In genomic region chr22:31275018-31275417, GRCh38 we compare ENCODE assay signal across 16 cellular contexts. TPM values are rescaled to one million over a fixed set of nuclear protein-coding genes. Genes with fewer than 3 reads are reported as not detected.
DNase-seq lines count a peak whose midpoint lies in the region; ATAC-seq, FAIRE-seq and TF ChIP-seq lines count a peak whose summit lies in the region.
"Had no signal": no experiment of that assay in that cellular context is flagged by ENCODE, and none has a peak within 500 bp of the region (broad histone marks: within the 10 kb centered on the region; RNA-seq: fewer than 3 reads in every experiment).

No MANE protein-coding gene starts in this region.

- peaks cover 0 to 5% of the 10 kb centered on the region in 2 donors for H3K4me1 ChIP-seq in breast epithelium

- no peak overlapping the region for H3K4me3 ChIP-seq in breast epithelium
- H3K4me3 ChIP-seq: MG63 had no signal

- no peak overlapping the region for H3K4me3 Mint-ChIP-seq in MCF 10A (ENCODE audit: unreplicated experiment)
- no peak overlapping the region for H3K4me3 Mint-ChIP-seq in activated CD8-positive, alpha-beta T cell treated with anti-CD3 and anti-CD28 coated beads for 36 hours
- H3K4me3 Mint-ChIP-seq in memory B cell = no peak overlapping the region
- H3K4me3 Mint-ChIP-seq in type B pancreatic cell = peak overlapping the region; percentile 20
- H3K4me3 Mint-ChIP-seq: stimulated activated naive CD8-positive, alpha-beta T cell treated with anti-CD3 and anti-CD28 coated beads, Interleukin-15, amount 100 ng/mL, for 72 hours had no signal

- no peak for ATAC-seq in activated CD8-positive, alpha-beta T cell treated with anti-CD3 and anti-CD28 coated beads for 36 hours
- ATAC-seq in memory B cell (ENCODE audit: low read depth) (no peak), HG02763 (IDR thresholded peaks at IDR 0.05; ENCODE audit: unreplicated experiment) (no peak), HG02678 (IDR thresholded peaks at IDR 0.05; ENCODE audit: unreplicated experiment) (no peak)
- ATAC-seq: stimulated activated naive CD8-positive, alpha-beta T cell treated with anti-CD3 and anti-CD28 coated beads, Interleukin-15, amount 100 ng/mL, for 72 hours had no signal

- DNase-seq in breast epithelium (ENCODE audit: low spot score in 2 of 2) (no peak), MCF 10A (ENCODE audit: unreplicated experiment) (no peak), memory B cell (ENCODE audit: low spot score in 2 of 2) (no peak), type B pancreatic cell (ENCODE audit: extremely low spot score, unreplicated experiment) (no peak), RCC 7860 (ENCODE audit: low spot score) (no peak)
- DNase-seq in activated CD8-positive, alpha-beta T cell treated with anti-CD3 and anti-CD28 coated beads for 36 hours = no peak
- DNase-seq: aorta; dermis blood vessel endothelial cell; MG63; NCI-H2029; NCI-H82; posterior cingulate gyrus; stimulated activated CD4-positive, alpha-beta T cell treated with anti-CD3 and anti-CD28 coated beads, Interleukin-12 subunit alpha, Interleukin-12 subunit beta, amount 100 ng/mL, for 4 hours; stimulated activated naive CD8-positive, alpha-beta T cell treated with anti-CD3 and anti-CD28 coated beads, Interleukin-15, amount 100 ng/mL, for 72 hours had no signal

- no peak for TF ChIP-seq POLR2A in breast epithelium (IDR thresholded peaks at IDR 0.05)

- peaks cover 99% of the 10 kb centered on the region for H3K36me3 Mint-ChIP-seq in MCF 10A (ENCODE audit: insufficient read depth, unreplicated experiment)
- peaks cover 41% of the 10 kb centered on the region for H3K36me3 Mint-ChIP-seq in activated CD8-positive, alpha-beta T cell treated with anti-CD3 and anti-CD28 coated beads for 36 hours (ENCODE audit: low read depth)
- peaks cover 3% of the 10 kb centered on the region for H3K36me3 Mint-ChIP-seq in memory B cell
- peaks cover 24% of the 10 kb centered on the region for H3K36me3 Mint-ChIP-seq in type B pancreatic cell

- TF ChIP-seq CTCF in breast epithelium (IDR thresholded peaks at IDR 0.05) (no peak), MCF 10A (IDR thresholded peaks at IDR 0.05; ENCODE audit: unreplicated experiment) (no peak), type B pancreatic cell (conservative IDR thresholded peaks at IDR 0.05) (no peak)
- TF ChIP-seq CTCF in activated CD8-positive, alpha-beta T cell treated with anti-CD3 and anti-CD28 coated beads for 36 hours (IDR thresholded peaks at IDR 0.05) = no peak

- POLR2A ChIA-PET in MCF 10A (lab: Yijun Ruan, JAX) = interaction anchor here (0.5 to 11.6 kb wide), 6 partner anchors 10 to 838 kb away, joined by 3 to 188 read pairs (median 4); partner anchors contain the start of genes PATZ1 and PIK3IP1
- POLR2A ChIA-PET in activated CD8-positive, alpha-beta T cell treated with anti-CD3 and anti-CD28 coated beads for 36 hours (lab: Charles Lee) = interaction anchor here (0.5 to 1.2 kb wide), 2 partner anchors 15 to 716 kb away, joined by 3 read pairs; no protein-coding TSS in a partner anchor

- H3K9me3 Mint-ChIP-seq in MCF 10A (ENCODE audit: unreplicated experiment) = no peaks in the 10 kb centered on the region
- H3K9me3 Mint-ChIP-seq in activated CD8-positive, alpha-beta T cell treated with anti-CD3 and anti-CD28 coated beads for 36 hours = no peaks in the 10 kb centered on the region
- H3K9me3 Mint-ChIP-seq in memory B cell = no peaks in the 10 kb centered on the region
- H3K9me3 Mint-ChIP-seq in type B pancreatic cell = no peaks in the 10 kb centered on the region
- H3K9me3 Mint-ChIP-seq: stimulated activated naive CD8-positive, alpha-beta T cell treated with anti-CD3 and anti-CD28 coated beads, Interleukin-15, amount 100 ng/mL, for 72 hours had no signal

- H3K27me3 Mint-ChIP-seq in MCF 10A (ENCODE audit: insufficient read depth, unreplicated experiment) (no peaks in the 10 kb centered on the region), memory B cell (no peaks in the 10 kb centered on the region), type B pancreatic cell (no peaks in the 10 kb centered on the region)
- H3K27me3 Mint-ChIP-seq in activated CD8-positive, alpha-beta T cell treated with anti-CD3 and anti-CD28 coated beads for 36 hours = no peaks in the 10 kb centered on the region
- H3K27me3 Mint-ChIP-seq: stimulated activated naive CD8-positive, alpha-beta T cell treated with anti-CD3 and anti-CD28 coated beads, Interleukin-15, amount 100 ng/mL, for 72 hours had no signal

- CTCF ChIA-PET in MCF 10A (lab: Yijun Ruan, JAX) = interaction anchor here (0.6 to 5.3 kb wide), 4 partner anchors 20 to 63 kb away, joined by 3 to 55 read pairs (median 3); partner anchors contain the start of gene LIMK2
- CTCF ChIA-PET in activated CD8-positive, alpha-beta T cell treated with anti-CD3 and anti-CD28 coated beads for 36 hours (lab: Charles Lee) = interaction anchor here (3.3 to 7.4 kb wide), 4 partner anchors 9 to 62 kb away, joined by 18 to 110 read pairs (median 49); partner anchors contain the start of gene LIMK2

- no peak for FAIRE-seq in RCC 7860 (lab: Jason Lieb, UNC)

- H3K9me3 ChIP-seq in breast epithelium = no peaks in the 10 kb centered on the region
- H3K9me3 ChIP-seq: MG63 had no signal

- BruUV-seq in MCF 10A (replicated peaks; lab: Mats Ljungman, UMichigan) = no TSS peak

- H3K27ac Mint-ChIP-seq in MCF 10A (ENCODE audit: low read depth, unreplicated experiment) (no peak overlapping the region), memory B cell (peak overlapping the region; percentile 20), type B pancreatic cell (peak overlapping the region; percentile 92)
- peak overlapping the region; percentile 40 for H3K27ac Mint-ChIP-seq in activated CD8-positive, alpha-beta T cell treated with anti-CD3 and anti-CD28 coated beads for 36 hours

- H3K4me1 Mint-ChIP-seq in MCF 10A (ENCODE audit: insufficient read depth, unreplicated experiment) (peaks cover 12% of the 10 kb centered on the region), memory B cell (no peaks in the 10 kb centered on the region), type B pancreatic cell (ENCODE audit: unreplicated experiment) (peaks cover 13% of the 10 kb centered on the region)
- peaks cover 62% of the 10 kb centered on the region for H3K4me1 Mint-ChIP-seq in activated CD8-positive, alpha-beta T cell treated with anti-CD3 and anti-CD28 coated beads for 36 hours (ENCODE audit: low read depth)

- no peaks in the 10 kb centered on the region for H3K36me3 ChIP-seq in breast epithelium

- H3K27me3 ChIP-seq in breast epithelium = no peaks in the 10 kb centered on the region
- H3K27me3 ChIP-seq: MG63 had no signal

- intact Hi-C loops in breast epithelium (cut with DNase I; ENCODE audit: low total_unique reads) = loop anchor here (10.0 kb wide), 1 partner anchor 60 kb away; the partner anchor contains the start of gene LIMK2
- intact Hi-C loops in MCF 10A (cut with micrococcal nuclease) = no loop called here
- intact Hi-C loops in activated CD8-positive, alpha-beta T cell treated with anti-CD3 and anti-CD28 coated beads for 36 hours (cut with micrococcal nuclease) = no loop called here

- H3K27ac ChIP-seq in breast epithelium = peak overlapping the region; percentile 61 to 75

RNA-seq across cellular contexts. Expression of gene PIK3IP1, which starts 17.3 kb away (rescaled TPM):
- total RNA-seq in breast epithelium (100 to 1,000 TPM in 1 of 3 donors, 10 to 100 TPM in 2; 43.3 to 109 (median 72.5) TPM), MCF 10A (2022) (0.25 and 0.93 TPM in 2 replicates), type B pancreatic cell (ENCODE audit: low replicate concordance) (21.0 and 36.8 TPM in 2 replicates)
- 10 to 100 TPM; 18.2 to 19.6 TPM for total RNA-seq in activated CD8-positive, alpha-beta T cell treated with anti-CD3 and anti-CD28 coated beads for 36 hours
